21 cellular contexts compared by ENCODE assay signal in the genomic region with DNA sequence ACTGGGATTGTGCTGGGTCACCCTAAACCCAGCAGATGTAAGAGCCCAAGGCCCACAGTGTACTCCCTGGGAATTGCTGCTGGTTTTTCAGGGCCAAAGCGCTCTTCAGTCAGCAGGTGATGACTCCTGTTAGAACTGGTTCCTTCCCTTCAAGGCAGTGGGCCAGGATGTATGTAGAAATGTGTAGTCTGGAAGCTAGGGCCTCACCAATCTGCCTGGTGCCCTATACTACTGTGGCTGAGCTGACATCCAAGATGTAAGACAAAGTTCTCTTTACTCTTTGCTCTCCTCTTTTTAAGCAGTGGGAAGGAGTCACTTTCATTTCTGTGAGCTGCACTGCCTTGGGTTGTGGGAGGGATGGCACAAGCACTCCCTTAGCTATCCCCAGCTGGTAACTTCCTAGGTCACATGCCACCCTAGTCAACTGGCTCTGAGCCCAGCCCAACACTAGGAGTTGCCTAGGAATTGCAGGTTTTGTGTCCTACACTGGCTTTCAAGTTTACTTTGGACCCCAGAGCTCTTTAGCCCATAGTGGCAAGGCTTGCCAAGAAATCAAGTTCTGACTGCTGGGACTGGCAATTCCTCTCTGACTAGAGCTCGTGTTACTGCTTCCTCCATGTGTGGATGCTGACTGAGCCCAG.
DNase-seq lines count a peak whose midpoint lies in the region; ATAC-seq, FAIRE-seq and TF ChIP-seq lines count a peak whose summit lies in the region.
"Had no signal": no experiment of that assay in that cellular context is flagged by ENCODE, and none has a peak within 500 bp of the region (broad histone marks: within the 10 kb centered on the region; RNA-seq: fewer than 3 reads in every experiment).

No MANE protein-coding gene starts in this region.

- H3K4me3 Mint-ChIP-seq in nephron progenitor cell (no peak overlapping the region), Caco-2 (ENCODE audit: unreplicated experiment) (no peak overlapping the region)
- H3K4me3 Mint-ChIP-seq: CD8-positive, alpha-beta memory T cell had no signal

- no peaks in the 10 kb centered on the region for H3K27me3 ChIP-seq in body of pancreas
- H3K27me3 ChIP-seq in Caco-2 (replicated peaks; ENCODE audit: control insufficient read depth, insufficient read depth, low read length): no peaks in the 10 kb centered on the region
- H3K27me3 ChIP-seq: ascending aorta, Peyer's patch had no signal

- H3K4me3 ChIP-seq in body of pancreas (no peak overlapping the region), Caco-2 (ENCODE audit: low read depth, low read length) (no peak overlapping the region)
- H3K4me3 ChIP-seq: ascending aorta, HAP-1, K562, Peyer's patch had no signal

- H3K4me1 ChIP-seq in body of pancreas (peaks cover 24% of the 10 kb centered on the region), Caco-2 (no peaks in the 10 kb centered on the region)
- H3K4me1 ChIP-seq: ascending aorta, HAP-1, Peyer's patch had no signal

- H3K9me3 ChIP-seq in body of pancreas: no peaks in the 10 kb centered on the region
- H3K9me3 ChIP-seq in Caco-2: no peaks in the 10 kb centered on the region
- H3K9me3 ChIP-seq: ascending aorta, HAP-1, Peyer's patch had no signal

- no peaks in the 10 kb centered on the region for H3K36me3 ChIP-seq in body of pancreas (replicated peaks in 1 of 2; ENCODE audit: insufficient read depth in 1 of 2, low read depth in 2 of 2)
- H3K36me3 ChIP-seq in Caco-2 (ENCODE audit: control insufficient read depth, insufficient read depth, low read length): no peaks in the 10 kb centered on the region
- H3K36me3 ChIP-seq: ascending aorta, HAP-1, Peyer's patch had no signal

- BruUV-seq in Caco-2 (replicated peaks; lab: Mats Ljungman, UMichigan): no TSS peak

- 75 to 78% methylated on average over 2 of the region's 2 CpGs for WGBS in body of pancreas, 2 donors

- H3K4me1 Mint-ChIP-seq in nephron progenitor cell: peaks cover 36% of the 10 kb centered on the region
- H3K4me1 Mint-ChIP-seq in Caco-2 (ENCODE audit: low read depth, unreplicated experiment): no peaks in the 10 kb centered on the region
- H3K4me1 Mint-ChIP-seq: CD8-positive, alpha-beta memory T cell had no signal

- in situ Hi-C loops in Caki2 (cut with HindIII; ENCODE audit: low pct_unique_long_range_greater_than_20kb, low sequenced_read_pairs): no loop called here

- intact Hi-C loops in body of pancreas (cut with DNase I): no loop called here
- intact Hi-C loops in Caco-2 (cut with micrococcal nuclease; ENCODE audit: unreplicated experiment): no loop called here

- peak; percentile 43 for ATAC-seq in body of pancreas
- ATAC-seq: K562, left ventricle myocardium superior, sciatic nerve had no signal

- H3K27ac Mint-ChIP-seq in nephron progenitor cell (peak overlapping the region; percentile 88), Caco-2 (ENCODE audit: unreplicated experiment) (no peak overlapping the region)
- H3K27ac Mint-ChIP-seq: CD8-positive, alpha-beta memory T cell had no signal

- no peak for TF ChIP-seq POLR2A in body of pancreas (IDR thresholded peaks at IDR 0.05)

- H3K27me3 Mint-ChIP-seq in nephron progenitor cell (ENCODE audit: low read depth, poor library complexity) (peaks cover 2% of the 10 kb centered on the region), Caco-2 (ENCODE audit: insufficient read depth, unreplicated experiment) (peaks cover 4% of the 10 kb centered on the region)

- DNase-seq in Caki2 (ENCODE audit: low read depth) (peak; percentile 65), M059J (ENCODE audit: low read depth) (peak; percentile 74), body of pancreas (peak; percentile 5 to 50 (median 43)), nephron progenitor cell (no peak), OCI-M1 (lab: John Stamatoyannopoulos, UW) (no peak), D721Med (ENCODE audit: insufficient read length, low spot score) (no peak), frontal cortex (ENCODE audit: low spot score in 2 of 2) (no peak), Caco-2 (no peak)
- DNase-seq: activated CD4-positive, alpha-beta T cell treated with anti-CD3 and anti-CD28 coated beads, Interleukin-2, amount 50 U/mL, for 4 hours; activated naive CD4-positive, alpha-beta T cell treated with Interleukin-2 at 50 U/mL for 16 hours; CD8-positive, alpha-beta memory T cell; cortex of kidney; left ventricle myocardium superior; NCI-H2107; NCI-H774; Peyer's patch had no signal

- no peaks in the 10 kb centered on the region for H3K36me3 Mint-ChIP-seq in nephron progenitor cell (ENCODE audit: low read depth)
- H3K36me3 Mint-ChIP-seq in Caco-2 (ENCODE audit: insufficient read depth, unreplicated experiment): no peaks in the 10 kb centered on the region
- H3K36me3 Mint-ChIP-seq: CD8-positive, alpha-beta memory T cell had no signal

- no peaks in the 10 kb centered on the region for H3K9me3 Mint-ChIP-seq in nephron progenitor cell
- no peaks in the 10 kb centered on the region for H3K9me3 Mint-ChIP-seq in Caco-2 (ENCODE audit: unreplicated experiment)
- H3K9me3 Mint-ChIP-seq: CD8-positive, alpha-beta memory T cell had no signal

- CTCF ChIA-PET in Caco-2 (lab: Charles Lee): no interaction called here

- FAIRE-seq in D721Med (lab: Jason Lieb, UNC) (no peak), frontal cortex (lab: Jason Lieb, UNC) (no peak)
- FAIRE-seq: K562, urothelium cell line had no signal

- POLR2A ChIA-PET in Caco-2 (lab: Charles Lee): no interaction called here

- TF ChIP-seq CTCF in body of pancreas (IDR thresholded peaks at IDR 0.05): no peak
- TF ChIP-seq CTCF in nephron progenitor cell (IDR thresholded peaks at IDR 0.05): no peak
- no peak for TF ChIP-seq CTCF in D721Med (IDR thresholded peaks at IDR 0.05; ENCODE audit: insufficient read depth, missing control alignments)
- TF ChIP-seq CTCF in Caco-2 (IDR thresholded peaks at IDR 0.05; ENCODE audit: insufficient read depth in 1 of 2, low read depth in 1 of 2, low read length in 1 of 2, severe bottlenecking in 1 of 2, unreplicated experiment in 1 of 2): no peak

- H3K27ac ChIP-seq in body of pancreas: no peak overlapping the region
- H3K27ac ChIP-seq: ascending aorta, Peyer's patch had no signal

Comparison
In these comparisons a context has a peak if more than half of its experiments do, and no peak if none do; other contexts are left out.
1. DNase-seq: peak in Caki2 (single experiment), M059J (single experiment) and body of pancreas (4 of 4); none in nephron progenitor cell (single experiment), OCI-M1 (single experiment), D721Med (single experiment), frontal cortex (0 of 2) and Caco-2 (0 of 2).